ENCODE assay signal across 19 cellular contexts in the genomic region with DNA sequence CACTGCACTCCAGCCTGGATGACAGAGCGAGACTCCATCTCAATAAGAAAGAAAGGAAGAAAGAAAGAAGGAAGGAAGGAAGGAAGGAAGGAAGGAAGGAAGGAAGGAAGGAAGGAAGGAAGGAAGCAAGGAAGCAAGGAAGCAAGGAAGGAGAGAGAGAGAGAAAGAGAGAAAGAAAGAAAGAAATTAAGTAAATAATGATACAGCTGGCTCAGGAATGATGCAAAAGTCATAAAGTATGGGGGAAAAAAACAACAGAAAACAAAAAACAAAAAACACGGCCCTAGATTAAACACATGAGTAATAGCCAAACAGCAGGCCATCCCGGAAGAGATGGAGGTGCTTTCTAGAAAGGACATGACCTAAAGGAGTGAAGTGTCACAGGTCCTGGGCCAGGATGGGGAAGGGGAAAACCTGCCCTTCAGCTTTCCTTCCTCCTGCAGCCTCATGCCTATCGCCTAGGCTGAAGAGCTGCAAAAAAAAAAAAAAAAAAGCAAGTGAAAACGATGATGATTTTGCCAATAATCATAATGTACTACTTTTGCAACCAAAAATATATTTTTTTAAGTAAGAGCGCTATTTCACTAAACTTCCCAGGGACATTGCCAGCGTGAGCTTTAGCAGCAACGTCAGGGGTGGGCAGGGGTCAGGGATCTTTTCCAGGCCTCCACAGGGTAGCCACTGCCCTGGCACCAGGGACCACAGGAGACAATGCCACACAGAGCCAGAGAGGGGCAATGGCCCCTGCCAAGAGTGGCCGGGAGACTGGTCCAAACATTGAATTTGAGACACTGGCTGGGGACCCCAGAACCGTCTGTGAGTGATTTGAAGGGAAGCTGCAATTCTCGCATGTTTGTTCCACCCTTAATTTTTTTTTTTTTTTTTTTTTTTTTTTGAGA. TPM values are rescaled to one million over a fixed set of nuclear protein-coding genes. Genes with fewer than 3 reads are reported as not detected.
A peak's percentile ranks its signal among the peaks of the same experiment; 100 is the strongest.
DNase-seq lines count a peak whose midpoint lies in the region; ATAC-seq lines count a peak whose summit lies in the region.
"Had no signal": no experiment of that assay in that cellular context is flagged by ENCODE, and none has a peak within 500 bp of the region (broad histone marks: within the 10 kb centered on the region; RNA-seq: fewer than 3 reads in every experiment).

No MANE protein-coding gene starts in this region.

- intact Hi-C loops in activated naive CD4-positive, alpha-beta T cell treated with anti-CD3 and anti-CD28 coated beads for 36 hours (cut with micrococcal nuclease), result loop anchor here (5.0 kb wide), 3 partner anchors 169 to 816 kb away; partner anchors contain the start of genes KMT2A, PCSK7 and RNF214

- no peaks in the 10 kb centered on the region for H3K27me3 ChIP-seq in effector memory CD4-positive, alpha-beta T cell (replicated peaks; ENCODE audit: control insufficient read depth, insufficient read depth, low read length, poor library complexity, severe bottlenecking)
- H3K27me3 ChIP-seq: hepatocyte, transverse colon had no signal

- H3K27ac ChIP-seq in effector memory CD4-positive, alpha-beta T cell (ENCODE audit: insufficient read depth, low read length, poor library complexity, severe bottlenecking), result peak overlapping the region; percentile 94
- H3K27ac ChIP-seq: hepatocyte, transverse colon had no signal

- H3K4me1 ChIP-seq in effector memory CD4-positive, alpha-beta T cell (ENCODE audit: control insufficient read depth, insufficient read depth, low read length, poor library complexity, severe bottlenecking), result peaks cover 90% of the 10 kb centered on the region

- no peaks in the 10 kb centered on the region for H3K9me3 ChIP-seq in effector memory CD4-positive, alpha-beta T cell (ENCODE audit: control insufficient read depth, low read length)
- H3K9me3 ChIP-seq: SK-N-SH, transverse colon had no signal

- CTCF ChIA-PET in activated naive CD4-positive, alpha-beta T cell treated with anti-CD3 and anti-CD28 coated beads for 36 hours (lab: Charles Lee), result interaction anchor here (0.6 to 1.5 kb wide), 9 partner anchors 63 to 241 kb away, joined by 3 to 5 read pairs (median 4); partner anchors contain the start of gene IL10RA

- ATAC-seq in stimulated activated naive B cell treated with anti-CD40 and anti-IgM and Interleukin-4, amounts not matched to agents 10 μg/mL and 1 μg/mL and 100 μg/mL, for 72 hours (replicated peaks), result no peak
- no peak for ATAC-seq in GM19035 (IDR thresholded peaks at IDR 0.05; ENCODE audit: unreplicated experiment)

- peak; percentile 26 for DNase-seq in activated naive CD4-positive, alpha-beta T cell treated with anti-CD3 and anti-CD28 coated beads for 36 hours
- no peak for DNase-seq in activated naive CD4-positive, alpha-beta T cell treated with Interleukin-2 at 50 U/mL for 16 hours
- no peak for DNase-seq in T-helper 2 cell treated with Interferon-gamma antibody and Interleukin-4, amounts not matched to agents 5 μg/mL and 100 μg/mL, for 36 hours (ENCODE audit: low spot score)
- DNase-seq in effector memory CD4-positive, alpha-beta T cell, result no peak
- DNase-seq in stimulated activated naive B cell treated with anti-CD40 and anti-IgM and Interleukin-4, amounts not matched to agents 10 μg/mL and 1 μg/mL and 100 μg/mL, for 72 hours, result no peak
- DNase-seq in hepatic stellate cell (ENCODE audit: low spot score) (no peak), NCI-H1436 treated with DMSO at 0.1 percent for 48 hours (lab: John Stamatoyannopoulos, UW) (no peak)
- DNase-seq: ACHN; activated effector memory CD4-positive, alpha-beta T cell treated with anti-CD3 and anti-CD28 coated beads, Interleukin-2, amount 50 U/mL, for 16 hours; endodermal cell; NCI-H1694; NCI-H226; SK-N-SH; transverse colon had no signal

- no peak overlapping the region for H3K4me3 Mint-ChIP-seq in activated naive CD4-positive, alpha-beta T cell treated with anti-CD3 and anti-CD28 coated beads for 36 hours
- H3K4me3 Mint-ChIP-seq in T-helper 2 cell treated with Interferon-gamma antibody and Interleukin-4, amounts not matched to agents 5 μg/mL and 100 μg/mL, for 36 hours, result peak overlapping the region; percentile 24
- H3K4me3 Mint-ChIP-seq in stimulated activated naive B cell treated with anti-CD40 and anti-IgM and Interleukin-4, amounts not matched to agents 10 μg/mL and 1 μg/mL and 100 μg/mL, for 72 hours, result no peak overlapping the region
- H3K4me3 Mint-ChIP-seq: endodermal cell had no signal

- peaks cover 80% of the 10 kb centered on the region for H3K4me1 Mint-ChIP-seq in activated naive CD4-positive, alpha-beta T cell treated with anti-CD3 and anti-CD28 coated beads for 36 hours (ENCODE audit: low read depth)
- peaks cover 79% of the 10 kb centered on the region for H3K4me1 Mint-ChIP-seq in T-helper 2 cell treated with Interferon-gamma antibody and Interleukin-4, amounts not matched to agents 5 μg/mL and 100 μg/mL, for 36 hours (ENCODE audit: low read depth)
- H3K4me1 Mint-ChIP-seq in stimulated activated naive B cell treated with anti-CD40 and anti-IgM and Interleukin-4, amounts not matched to agents 10 μg/mL and 1 μg/mL and 100 μg/mL, for 72 hours, result peaks cover 40 to 77% of the 10 kb centered on the region in 2 donors

- no peaks in the 10 kb centered on the region for H3K27me3 Mint-ChIP-seq in activated naive CD4-positive, alpha-beta T cell treated with anti-CD3 and anti-CD28 coated beads for 36 hours (ENCODE audit: low read depth)
- H3K27me3 Mint-ChIP-seq in T-helper 2 cell treated with Interferon-gamma antibody and Interleukin-4, amounts not matched to agents 5 μg/mL and 100 μg/mL, for 36 hours (ENCODE audit: low read depth), result no peaks in the 10 kb centered on the region
- H3K27me3 Mint-ChIP-seq in stimulated activated naive B cell treated with anti-CD40 and anti-IgM and Interleukin-4, amounts not matched to agents 10 μg/mL and 1 μg/mL and 100 μg/mL, for 72 hours, result no peaks in the 10 kb centered on the region

- no peak overlapping the region for H3K27ac Mint-ChIP-seq in activated naive CD4-positive, alpha-beta T cell treated with anti-CD3 and anti-CD28 coated beads for 36 hours
- H3K27ac Mint-ChIP-seq in T-helper 2 cell treated with Interferon-gamma antibody and Interleukin-4, amounts not matched to agents 5 μg/mL and 100 μg/mL, for 36 hours, result peak overlapping the region; percentile 76
- H3K27ac Mint-ChIP-seq in stimulated activated naive B cell treated with anti-CD40 and anti-IgM and Interleukin-4, amounts not matched to agents 10 μg/mL and 1 μg/mL and 100 μg/mL, for 72 hours, result peak overlapping the region; percentile 16
- H3K27ac Mint-ChIP-seq: endodermal cell had no signal

- H3K9me3 Mint-ChIP-seq in activated naive CD4-positive, alpha-beta T cell treated with anti-CD3 and anti-CD28 coated beads for 36 hours, result no peaks in the 10 kb centered on the region
- no peaks in the 10 kb centered on the region for H3K9me3 Mint-ChIP-seq in T-helper 2 cell treated with Interferon-gamma antibody and Interleukin-4, amounts not matched to agents 5 μg/mL and 100 μg/mL, for 36 hours
- no peaks in the 10 kb centered on the region for H3K9me3 Mint-ChIP-seq in stimulated activated naive B cell treated with anti-CD40 and anti-IgM and Interleukin-4, amounts not matched to agents 10 μg/mL and 1 μg/mL and 100 μg/mL, for 72 hours
- H3K9me3 Mint-ChIP-seq: endodermal cell had no signal

- H3K36me3 ChIP-seq in effector memory CD4-positive, alpha-beta T cell (ENCODE audit: control insufficient read depth, insufficient read depth, low read length), result no peaks in the 10 kb centered on the region
- H3K36me3 ChIP-seq: transverse colon had no signal

- H3K36me3 Mint-ChIP-seq in activated naive CD4-positive, alpha-beta T cell treated with anti-CD3 and anti-CD28 coated beads for 36 hours (ENCODE audit: low read depth), result no peaks in the 10 kb centered on the region
- peaks cover 2% of the 10 kb centered on the region for H3K36me3 Mint-ChIP-seq in T-helper 2 cell treated with Interferon-gamma antibody and Interleukin-4, amounts not matched to agents 5 μg/mL and 100 μg/mL, for 36 hours (ENCODE audit: low read depth)
- H3K36me3 Mint-ChIP-seq in stimulated activated naive B cell treated with anti-CD40 and anti-IgM and Interleukin-4, amounts not matched to agents 10 μg/mL and 1 μg/mL and 100 μg/mL, for 72 hours, result no peaks in the 10 kb centered on the region

- H3K4me3 ChIP-seq in effector memory CD4-positive, alpha-beta T cell (ENCODE audit: insufficient read depth, low read depth, low read length, poor library complexity, severe bottlenecking), result no peak overlapping the region
- H3K4me3 ChIP-seq: hepatocyte, transverse colon had no signal

RNA-seq across cellular contexts. Expression of gene TMPRSS4, which starts 28.2 kb away (rescaled TPM):
- not detected for total RNA-seq in activated naive CD4-positive, alpha-beta T cell treated with anti-CD3 and anti-CD28 coated beads for 36 hours
- total RNA-seq: cerebellum, endodermal cell, MCF 10A had no signal

RNA-seq across cellular contexts. Expression of gene SMIM35, which starts 38.0 kb away (rescaled TPM):
- not detected for total RNA-seq in activated naive CD4-positive, alpha-beta T cell treated with anti-CD3 and anti-CD28 coated beads for 36 hours
- total RNA-seq: cerebellum, endodermal cell, MCF 10A, renal cortical epithelial cell, transverse colon had no signal
